8 cellular contexts compared by ENCODE assay signal in the genomic region with DNA sequence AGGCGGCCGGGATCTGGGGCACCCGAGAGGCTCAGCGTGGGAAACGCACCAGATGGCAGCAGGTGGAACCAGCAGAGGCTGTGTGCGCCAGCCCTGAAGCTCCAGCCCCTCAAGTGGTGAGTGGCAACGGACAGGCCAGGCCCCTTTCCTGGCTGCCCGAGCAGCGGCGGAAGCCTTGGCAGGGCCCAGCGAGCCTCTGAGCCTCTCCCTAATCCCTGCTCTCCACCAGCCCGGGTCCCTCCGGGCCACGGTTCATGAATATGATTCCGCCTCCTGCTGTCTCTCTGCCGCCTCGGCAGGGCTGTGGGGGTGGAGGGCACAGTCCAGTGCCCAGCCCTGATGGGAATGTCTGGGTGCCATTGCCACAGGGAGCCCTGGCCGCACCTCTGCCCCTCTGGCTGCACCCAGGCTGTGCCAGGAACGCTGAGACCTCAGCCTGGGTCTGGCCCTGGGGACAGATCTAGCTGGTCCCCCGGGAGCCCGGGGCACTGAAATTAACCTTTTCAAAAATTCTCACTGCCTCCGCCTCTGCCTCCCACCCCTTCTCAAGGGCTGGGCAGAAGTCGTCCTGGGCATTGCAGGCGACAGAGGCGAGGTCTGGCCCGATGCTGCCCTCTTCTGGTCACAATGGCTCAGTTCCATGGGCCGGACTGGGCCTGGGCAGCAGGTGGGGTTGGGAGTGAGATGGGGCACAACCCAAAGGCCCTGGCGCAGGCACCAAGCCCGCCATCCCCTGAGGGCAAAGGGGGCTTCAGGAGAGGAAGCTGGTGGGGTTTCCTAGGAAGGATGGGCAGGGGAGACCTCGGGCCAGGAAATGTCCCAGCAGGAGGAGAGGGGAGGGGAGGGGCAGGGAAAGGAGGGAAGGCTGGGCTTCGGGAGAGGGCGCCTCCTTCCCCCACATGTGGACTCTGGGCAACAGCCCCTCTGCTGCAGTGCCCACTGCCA. TPM values are rescaled to one million over a fixed set of nuclear protein-coding genes. Genes with fewer than 3 reads are reported as not detected.
DNase-seq lines count a peak whose midpoint lies in the region; FAIRE-seq and TF ChIP-seq lines count a peak whose summit lies in the region.

No MANE protein-coding gene starts in this region.

- H3K36me3 ChIP-seq in GM23248 (ENCODE audit: low read depth) (no peaks in the 10 kb centered on the region), sigmoid colon (no peaks in the 10 kb centered on the region)

- in situ Hi-C loops in GM23248 (cut with MboI) = no loop called here
- in situ Hi-C loops in astrocyte of the cerebellum (cut with HindIII; ENCODE audit: low sequenced_read_pairs) = no loop called here

- H3K9me3 ChIP-seq in GM23248 (ENCODE audit: low read depth) (no peaks in the 10 kb centered on the region), sigmoid colon (no peaks in the 10 kb centered on the region)

- TF ChIP-seq CTCF in D721Med (IDR thresholded peaks at IDR 0.05; ENCODE audit: insufficient read depth, missing control alignments) (peak; percentile 94), astrocyte of the cerebellum (IDR thresholded peaks at IDR 0.05; ENCODE audit: low read depth, low read length, missing control alignments) (peak; percentile 84), sigmoid colon (IDR thresholded peaks at IDR 0.05) (peak; percentile 64 to 86 (median 74))

- H3K27me3 ChIP-seq in GM23248 (replicated peaks; ENCODE audit: insufficient read depth) (peaks cover 18% of the 10 kb centered on the region; the same call in 1 of the 2 replicates), sigmoid colon (peaks cover 0 to 79% (median 44%) of the 10 kb centered on the region in 3 donors)

- peak overlapping the region; percentile 38 for H3K9ac ChIP-seq in GM23248

- H3K4me1 ChIP-seq in GM23248 (ENCODE audit: insufficient read depth) = no peaks in the 10 kb centered on the region
- peaks cover 0 to 8% (median 6%) of the 10 kb centered on the region in 4 donors for H3K4me1 ChIP-seq in sigmoid colon

- TF ChIP-seq POLR2A in sigmoid colon (IDR thresholded peaks at IDR 0.05) = no peak

- peak overlapping the region; percentile 58 for H3K4me3 ChIP-seq in GM23248
- no peak overlapping the region for H3K4me3 ChIP-seq in astrocyte of the cerebellum (ENCODE audit: low read depth, low read length)
- H3K4me3 ChIP-seq in sigmoid colon = peak overlapping the region in 3 of 4 donors; percentile 3 to 21 (median 6)

- no peak for FAIRE-seq in D721Med (lab: Jason Lieb, UNC)

- no peak for TF ChIP-seq EP300 in sigmoid colon (IDR thresholded peaks at IDR 0.05)

- no peaks in the 10 kb centered on the region for H3K79me2 ChIP-seq in GM23248 (ENCODE audit: insufficient read depth)

- intact Hi-C loops in sigmoid colon (cut with DNase I) = no loop called here

- no peaks in the 10 kb centered on the region for H4K20me1 ChIP-seq in GM23248 (ENCODE audit: insufficient read depth)

- DNase-seq in D721Med (ENCODE audit: insufficient read length, low spot score) = peak; percentile 95
- peak; percentile 80 for DNase-seq in GM23248
- peak; percentile 40 for DNase-seq in NCI-H1105 (lab: John Stamatoyannopoulos, UW)
- peak; percentile 25 for DNase-seq in T-helper 22 cell (ENCODE audit: low read depth)
- peak; percentile 15 for DNase-seq in astrocyte of the cerebellum (ENCODE audit: low read depth)
- DNase-seq in hypothalamus (lab: John Stamatoyannopoulos, UW) = peak in 50 of 51 donors; percentile 6 to 85 (median 60)
- peak; percentile 85 for DNase-seq in sigmoid colon
- no peak for DNase-seq in GOT3 (lab: John Stamatoyannopoulos, UW)

- peak overlapping the region; percentile 53 for H3K4me2 ChIP-seq in GM23248 (ENCODE audit: unreplicated experiment)

- H3K27ac ChIP-seq in GM23248 (no peak overlapping the region), sigmoid colon (no peak overlapping the region)

- peak overlapping the region; percentile 70 for H2AFZ ChIP-seq in GM23248

- 6 to 7% methylated on average over 28 of the region's 32 CpGs for WGBS in GM23248 (ENCODE audit: low coverage in 1 of 2, low lambda C conversion rate in 2 of 2, missing lambda C conversion rate in 2 of 2), 2 experiments
- 10 to 25% methylated on average over 31 of the region's 32 CpGs for WGBS in sigmoid colon, 2 donors

- H3K9me2 ChIP-seq in GM23248 (ENCODE audit: insufficient read depth) = no peaks in the 10 kb centered on the region

- H3F3A ChIP-seq in GM23248 (ENCODE audit: insufficient read depth) = no peaks in the 10 kb centered on the region

RNA-seq across cellular contexts. Expression of gene CCDC187, which starts 20.3 kb away (rescaled TPM):
- total RNA-seq in GM23248 (2014; rRNA removed; shearing (Covaris generic)) = not detected in 2 replicates
- polyA plus RNA-seq in GM23248 (2016; fragmentation: Nextera tagmentation; extraction: Ambion mirVana) = not detected in 2 replicates
- not detected for total RNA-seq in sigmoid colon
- under 1 TPM in 1 of 3 donors, not detected in 2; 0.32 TPM for polyA plus RNA-seq in sigmoid colon

RNA-seq across cellular contexts. Expression of gene QSOX2, which starts 38.0 kb away (rescaled TPM):
- 11.7 and 16.4 TPM in 2 replicates for total RNA-seq in GM23248 (2014; rRNA removed; shearing (Covaris generic))
- polyA plus RNA-seq in GM23248 (2016; fragmentation: Nextera tagmentation; extraction: Ambion mirVana) (1.7 and 1.9 TPM in 2 replicates), sigmoid colon (10 to 100 TPM in 1 of 3 donors, under 1 TPM in 2; 0.60 to 10.1 (median 0.69) TPM)
- total RNA-seq in sigmoid colon = 1 to 10 TPM; 3.2 to 6.4 (median 4.8) TPM

RNA-seq across cellular contexts. Expression of gene GPSM1, which starts 43.8 kb away (rescaled TPM):
- 51.6 and 57.1 TPM in 2 replicates for total RNA-seq in GM23248 (2014; rRNA removed; shearing (Covaris generic))
- 12.4 and 13.7 TPM in 2 replicates for polyA plus RNA-seq in GM23248 (2016; fragmentation: Nextera tagmentation; extraction: Ambion mirVana)
- total RNA-seq in sigmoid colon = 10 to 100 TPM in 2 of 4 donors, 1 to 10 TPM in 2; 5.0 to 16.1 (median 12.2) TPM
- polyA plus RNA-seq in sigmoid colon = 1 to 10 TPM; 2.3 to 4.8 (median 2.4) TPM
